ENCODE assay signal across 8 cellular contexts in the genomic region with DNA sequence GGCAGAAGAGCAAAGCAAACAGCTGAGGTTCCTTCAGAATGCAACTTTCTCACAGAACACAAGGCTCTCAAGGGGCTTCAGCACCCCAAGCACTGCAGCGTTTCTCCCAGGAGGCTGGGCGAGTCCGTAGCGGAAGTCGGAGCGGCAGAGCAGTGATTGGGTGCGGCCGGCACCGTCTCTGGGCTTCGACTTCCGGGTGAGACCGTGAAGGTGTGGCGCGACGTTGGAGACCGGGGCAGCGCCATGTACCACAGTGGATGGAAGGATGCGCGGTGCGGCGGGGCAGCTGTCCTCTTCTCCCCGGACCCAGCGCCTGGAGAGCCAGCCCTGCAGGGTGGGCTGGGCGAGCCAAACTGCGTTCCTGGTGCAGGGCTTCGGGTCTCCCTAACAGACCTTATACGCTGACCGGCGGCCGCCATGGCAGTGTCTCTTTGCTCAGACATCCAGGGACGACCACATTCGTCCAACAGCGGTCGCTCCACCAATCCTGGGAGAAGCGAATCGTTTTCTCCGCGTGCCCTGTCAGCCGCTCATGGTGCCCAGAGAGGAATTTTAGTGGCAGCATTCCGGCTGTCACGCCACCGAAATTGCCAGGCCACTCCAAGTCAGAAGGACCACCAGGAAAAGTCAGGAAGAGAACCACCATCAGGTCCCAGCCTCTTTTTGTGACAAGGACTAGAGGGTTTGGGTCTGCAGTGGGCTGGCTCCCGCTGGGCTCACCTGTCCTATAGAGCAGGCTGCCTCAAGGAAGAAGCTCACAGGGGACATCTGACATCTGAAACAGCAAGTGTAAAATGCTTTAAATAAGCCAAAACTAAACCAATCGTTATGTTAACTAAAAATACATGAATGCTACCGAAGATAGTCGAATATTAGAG. TPM values are rescaled to one million over a fixed set of nuclear protein-coding genes. Genes with fewer than 3 reads are reported as not detected.
A peak's percentile ranks its signal among the peaks of the same experiment; 100 is the strongest.
DNase-seq lines count a peak whose midpoint lies in the region; ATAC-seq and TF ChIP-seq lines count a peak whose summit lies in the region.

No MANE protein-coding gene starts in this region.

- peaks cover 9% of the 10 kb centered on the region for H3K36me3 Mint-ChIP-seq in activated CD8-positive, alpha-beta T cell treated with anti-CD3 and anti-CD28 coated beads for 36 hours (ENCODE audit: low read depth)
- H3K36me3 Mint-ChIP-seq in Calu3 (ENCODE audit: insufficient read depth, unreplicated experiment): no peaks in the 10 kb centered on the region

- 8% methylated on average over 46 of the region's 46 CpGs for WGBS in mesenchymal stem cell

- H3K9me3 ChIP-seq in mesenchymal stem cell (ENCODE audit: control insufficient read depth, low read length): no peaks in the 10 kb centered on the region

- no peak overlapping the region for H2BK12ac ChIP-seq in mesenchymal stem cell (ENCODE audit: low read length in 2 of 2)

- peak overlapping the region; percentile 12 for H3K27ac ChIP-seq in mesenchymal stem cell (ENCODE audit: low read length, poor library complexity, severe bottlenecking)

- peak; percentile 100 for ATAC-seq in HG02840 (IDR thresholded peaks at IDR 0.05; ENCODE audit: low FRiP score, unreplicated experiment)
- peak; percentile 100 for ATAC-seq in activated CD8-positive, alpha-beta T cell treated with anti-CD3 and anti-CD28 coated beads for 36 hours

- peak overlapping the region; percentile 62 to 70 for H3K4ac ChIP-seq in mesenchymal stem cell (ENCODE audit: low read depth in 1 of 2, low read length in 2 of 2)

- H3K27me3 Mint-ChIP-seq in activated CD8-positive, alpha-beta T cell treated with anti-CD3 and anti-CD28 coated beads for 36 hours: peaks cover 5% of the 10 kb centered on the region
- H3K27me3 Mint-ChIP-seq in Calu3 (ENCODE audit: unreplicated experiment): no peaks in the 10 kb centered on the region

- H2BK120ac ChIP-seq in mesenchymal stem cell (ENCODE audit: low read depth, low read length): no peak overlapping the region

- in situ Hi-C loops in GM13977 (cut with MboI; ENCODE audit: low pct_unique_long_range_greater_than_20kb, low sequenced_read_pairs, unreplicated experiment): no loop called here

- H3K4me2 ChIP-seq in mesenchymal stem cell (ENCODE audit: low read length, poor library complexity, severe bottlenecking): peak overlapping the region; percentile 90

- peak overlapping the region; percentile 80 to 84 for H3K4me3 ChIP-seq in mesenchymal stem cell (ENCODE audit: insufficient read depth in 1 of 2, low read depth in 1 of 2, low read length in 2 of 2)

- H3K27me3 ChIP-seq in mesenchymal stem cell (ENCODE audit: control insufficient read depth in 1 of 2, insufficient read depth in 1 of 2, low read length in 2 of 2): no peaks in the 10 kb centered on the region

- H4K91ac ChIP-seq in mesenchymal stem cell (ENCODE audit: low read length): peak overlapping the region; percentile 66

- no peak overlapping the region for H3K23ac ChIP-seq in mesenchymal stem cell (ENCODE audit: low read length in 2 of 2)

- peak overlapping the region; percentile 66 for H3K9ac ChIP-seq in mesenchymal stem cell (ENCODE audit: low read length)

- peak overlapping the region in 1 of 2 experiments; percentile 88 for H3K14ac ChIP-seq in mesenchymal stem cell (ENCODE audit: low read length in 2 of 2)

- peak overlapping the region; percentile 89 to 90 for H3K18ac ChIP-seq in mesenchymal stem cell (ENCODE audit: low read depth in 1 of 2, low read length in 2 of 2)

- H3K4me1 ChIP-seq in mesenchymal stem cell (ENCODE audit: control insufficient read depth, insufficient read depth, low read depth, low read length): no peaks in the 10 kb centered on the region

- intact Hi-C loops in activated CD8-positive, alpha-beta T cell treated with anti-CD3 and anti-CD28 coated beads for 36 hours (cut with micrococcal nuclease): no loop called here
- intact Hi-C loops in Calu3 (cut with micrococcal nuclease; ENCODE audit: unreplicated experiment): no loop called here

- POLR2A ChIA-PET in activated CD8-positive, alpha-beta T cell treated with anti-CD3 and anti-CD28 coated beads for 36 hours (lab: Charles Lee): no interaction called here

- H2AFZ ChIP-seq in mesenchymal stem cell (ENCODE audit: low read depth, low read length): peak overlapping the region; percentile 85

- peak overlapping the region; percentile 99 for H4K8ac ChIP-seq in mesenchymal stem cell (ENCODE audit: low read length)

- peak overlapping the region; percentile 83 for H3K4me3 Mint-ChIP-seq in activated CD8-positive, alpha-beta T cell treated with anti-CD3 and anti-CD28 coated beads for 36 hours
- no peak overlapping the region for H3K4me3 Mint-ChIP-seq in Calu3 (ENCODE audit: low read depth, unreplicated experiment)

- H3K36me3 ChIP-seq in mesenchymal stem cell (ENCODE audit: control insufficient read depth in 1 of 2, insufficient read depth in 2 of 2, low read depth in 1 of 2, low read length in 2 of 2): no peaks in the 10 kb centered on the region

- peaks cover 3% of the 10 kb centered on the region for H3K79me1 ChIP-seq in mesenchymal stem cell (replicated peaks; ENCODE audit: low read length, poor library complexity, severe bottlenecking)

- peak overlapping the region; percentile 84 for H2AK5ac ChIP-seq in mesenchymal stem cell (ENCODE audit: low read length, severe bottlenecking)

- TF ChIP-seq CTCF in GM13977 (IDR thresholded peaks at IDR 0.05; ENCODE audit: extremely low read depth, insufficient read depth, missing control alignments): no peak
- TF ChIP-seq CTCF in activated CD8-positive, alpha-beta T cell treated with anti-CD3 and anti-CD28 coated beads for 36 hours (IDR thresholded peaks at IDR 0.05): no peak
- TF ChIP-seq CTCF in Calu3 (IDR thresholded peaks at IDR 0.05; ENCODE audit: unreplicated experiment): no peak

- CTCF ChIA-PET in activated CD8-positive, alpha-beta T cell treated with anti-CD3 and anti-CD28 coated beads for 36 hours (lab: Charles Lee): interaction anchor here (1.9 kb wide), 1 partner anchor 10 kb away, joined by 4 read pairs; no protein-coding TSS in a partner anchor
- CTCF ChIA-PET in Calu3 (lab: Charles Lee): no interaction called here

- no peak overlapping the region for H2BK15ac ChIP-seq in mesenchymal stem cell (ENCODE audit: low read depth, poor library complexity, severe bottlenecking)

- peaks cover 15% of the 10 kb centered on the region for H3K4me1 Mint-ChIP-seq in activated CD8-positive, alpha-beta T cell treated with anti-CD3 and anti-CD28 coated beads for 36 hours (ENCODE audit: low read depth)
- H3K4me1 Mint-ChIP-seq in Calu3 (ENCODE audit: low read depth, unreplicated experiment): no peaks in the 10 kb centered on the region

- DNase-seq in GM13977 (ENCODE audit: low spot score) (peak; percentile 88), NCI-H2227 (lab: John Stamatoyannopoulos, UW; ENCODE audit: unreplicated experiment) (peak; percentile 87), mesenchymal stem cell (peak; percentile 68), Calu3 (no peak)
- DNase-seq in activated CD8-positive, alpha-beta T cell treated with anti-CD3 and anti-CD28 coated beads for 36 hours: peak; percentile 87
- peak; percentile 35 for DNase-seq in effector CD8-positive, alpha-beta T cell (lab: John Stamatoyannopoulos, UW)
- peak; percentile 30 for DNase-seq in stimulated activated CD8-positive, alpha-beta memory T cell treated with anti-CD3 and anti-CD28 coated beads, Interleukin-12 subunit alpha, Interleukin-12 subunit beta, amount 100 ng/mL, for 24 hours (ENCODE audit: extremely low read depth)

- peaks cover 11% of the 10 kb centered on the region for H3K9me3 Mint-ChIP-seq in activated CD8-positive, alpha-beta T cell treated with anti-CD3 and anti-CD28 coated beads for 36 hours
- H3K9me3 Mint-ChIP-seq in Calu3 (ENCODE audit: low read depth, unreplicated experiment): no peaks in the 10 kb centered on the region

- no TSS peak for BruUV-seq in Calu3 (replicated peaks; lab: Mats Ljungman, UMichigan)

- peak overlapping the region; percentile 54 for H3K27ac Mint-ChIP-seq in activated CD8-positive, alpha-beta T cell treated with anti-CD3 and anti-CD28 coated beads for 36 hours
- H3K27ac Mint-ChIP-seq in Calu3 (ENCODE audit: unreplicated experiment): no peak overlapping the region

- no peak overlapping the region for H2BK5ac ChIP-seq in mesenchymal stem cell (ENCODE audit: low read depth, low read length, poor library complexity, severe bottlenecking)

RNA-seq across cellular contexts. Expression of a gene that starts 20.5 kb away (rescaled TPM):
- 1 to 10 TPM; 1.1 to 1.2 TPM for total RNA-seq in activated CD8-positive, alpha-beta T cell treated with anti-CD3 and anti-CD28 coated beads for 36 hours
- 1.0 TPM for polyA plus RNA-seq in mesenchymal stem cell (2013, experiment 1 of 2)
- polyA plus RNA-seq in mesenchymal stem cell (2013, experiment 2 of 2): 0.78 TPM
- 0.39 and 0.45 TPM in 2 replicates for total RNA-seq in Calu3 (2022)
